Comparison of ENCODE assay signal across 13 cellular contexts in genomic region chr17:17179371-17179827, GRCh38. TPM values are rescaled to one million over a fixed set of nuclear protein-coding genes. Genes with fewer than 3 reads are reported as not detected.
DNase-seq lines count a peak whose midpoint lies in the region; ATAC-seq, FAIRE-seq and TF ChIP-seq lines count a peak whose summit lies in the region.
"Had no signal": no experiment of that assay in that cellular context is flagged by ENCODE, and none has a peak within 500 bp of the region (broad histone marks: within the 10 kb centered on the region; RNA-seq: fewer than 3 reads in every experiment).

No MANE protein-coding gene starts in this region.

- H3K9ac ChIP-seq in mucosa of rectum (ENCODE audit: low read depth in 1 of 2, low read length in 2 of 2) = no peak overlapping the region

- peak overlapping the region; percentile 13 to 70 for H3K27ac ChIP-seq in mucosa of rectum (ENCODE audit: low read depth in 2 of 2, low read length in 2 of 2)

- H3K27ac Mint-ChIP-seq in activated B cell treated with CpG ODN at 0.5 μM for 24 hours = peak overlapping the region; percentile 73

- peaks cover 70% of the 10 kb centered on the region for H3K36me3 Mint-ChIP-seq in activated B cell treated with CpG ODN at 0.5 μM for 24 hours (ENCODE audit: low read depth)

- H3K9me3 ChIP-seq in mucosa of rectum (ENCODE audit: control insufficient read depth in 2 of 2, low read length in 2 of 2) = no peaks in the 10 kb centered on the region

- TF ChIP-seq CTCF in activated B cell treated with CpG ODN at 0.5 μM for 24 hours (IDR thresholded peaks at IDR 0.05) = no peak

- no peaks in the 10 kb centered on the region for H3K9me3 Mint-ChIP-seq in activated B cell treated with CpG ODN at 0.5 μM for 24 hours

- POLR2A ChIA-PET in activated B cell treated with CpG ODN at 0.5 μM for 24 hours (lab: Charles Lee) = no interaction called here

- peaks cover 54% of the 10 kb centered on the region for H3K4me1 Mint-ChIP-seq in activated B cell treated with CpG ODN at 0.5 μM for 24 hours

- ATAC-seq in GM19455 (IDR thresholded peaks at IDR 0.05; ENCODE audit: unreplicated experiment) (peak; percentile 54), activated B cell treated with CpG ODN at 0.5 μM for 24 hours (ENCODE audit: low read depth) (peak; percentile 19), HG02623 (IDR thresholded peaks at IDR 0.05; ENCODE audit: unreplicated experiment) (no peak), GM19328 (IDR thresholded peaks at IDR 0.05; ENCODE audit: unreplicated experiment) (no peak), GM18520 (IDR thresholded peaks at IDR 0.05; ENCODE audit: unreplicated experiment) (no peak)

- TF ChIP-seq POLR2A in GM12891 (IDR thresholded peaks at IDR 0.05; ENCODE audit: low read depth, low read length) = no peak

- no peak overlapping the region for H3K4me3 Mint-ChIP-seq in activated B cell treated with CpG ODN at 0.5 μM for 24 hours

- H3K4me3 ChIP-seq in mucosa of rectum (ENCODE audit: low read length in 2 of 2) = no peak overlapping the region

- no peaks in the 10 kb centered on the region for H3K4me1 ChIP-seq in mucosa of rectum (ENCODE audit: control insufficient read depth in 2 of 2, insufficient read depth in 2 of 2, low read length in 2 of 2)

- no peaks in the 10 kb centered on the region for H3K27me3 Mint-ChIP-seq in activated B cell treated with CpG ODN at 0.5 μM for 24 hours

- no peaks in the 10 kb centered on the region for H3K27me3 ChIP-seq in mucosa of rectum (ENCODE audit: control insufficient read depth in 2 of 2, insufficient read depth in 2 of 2, low read length in 2 of 2)

- DNase-seq in GM12891 (ENCODE audit: insufficient read length, low spot score) (no peak), activated B cell treated with CpG ODN at 0.5 μM for 24 hours (no peak), DMS 273 (lab: John Stamatoyannopoulos, UW; ENCODE audit: unreplicated experiment) (no peak)
- DNase-seq: KG1, NCI-H748 treated with DMSO at 0.1 percent for 48 hours, T1000 had no signal

- peak; percentile 60 for FAIRE-seq in GM12891 (lab: Jason Lieb, UNC)
- FAIRE-seq: G401.6, H1 had no signal

- intact Hi-C loops in activated B cell treated with CpG ODN at 0.5 μM for 24 hours (cut with micrococcal nuclease) = no loop called here

- CTCF ChIA-PET in activated B cell treated with CpG ODN at 0.5 μM for 24 hours (lab: Charles Lee) = no interaction called here

- peaks cover 74 to 83% of the 10 kb centered on the region in 2 donors for H3K36me3 ChIP-seq in mucosa of rectum (ENCODE audit: control insufficient read depth in 2 of 2, insufficient read depth in 2 of 2, low read length in 2 of 2)

TF ChIP-seq in GM12891, 5 proteins besides CTCF, POLR2A, EP300 and RAD21:
- TF ChIP-seq TAF1 (IDR thresholded peaks at IDR 0.05; ENCODE audit: low read depth, low read length) = no peak
- no peak for TF ChIP-seq SPI1 (IDR thresholded peaks at IDR 0.05; ENCODE audit: low read depth, low read length)
- TF ChIP-seq POLR2AphosphoS5 (IDR thresholded peaks at IDR 0.05; ENCODE audit: low read depth, low read length) = no peak
- TF ChIP-seq PAX5 (IDR thresholded peaks at IDR 0.05; ENCODE audit: insufficient read depth, low read length, severe bottlenecking) = no peak
- TF ChIP-seq POU2F2 (IDR thresholded peaks at IDR 0.05; ENCODE audit: low read depth, low read length) = no peak
TF ChIP-seq in GM12891: peak in this region for 0.

RNA-seq across cellular contexts. Expression of gene PLD6, which starts 26.7 kb away (rescaled TPM):
- 5.8 TPM for polyA plus RNA-seq in GM12891 (2012; ENCODE audit: low read depth, missing spikeins)
- total RNA-seq in activated B cell treated with CpG ODN at 0.5 μM for 24 hours = 6.2 and 7.6 TPM in 2 replicates

RNA-seq across cellular contexts. Expression of gene FLCN, which starts 57.6 kb away (rescaled TPM):
- polyA plus RNA-seq in GM12891 (2012; ENCODE audit: low read depth, missing spikeins) = 9.8 TPM
- total RNA-seq in activated B cell treated with CpG ODN at 0.5 μM for 24 hours = 54.5 and 62.3 TPM in 2 replicates

Comparison
In these comparisons a context has a peak if more than half of its experiments do, and no peak if none do; other contexts are left out.
1. ATAC-seq: peak in GM19455 (single experiment) and activated B cell treated with CpG ODN at 0.5 μM for 24 hours (single experiment); none in HG02623 (single experiment), GM19328 (single experiment) and GM18520 (single experiment).